In genomic region chr14:101965796-101966718, GRCh38 we compare ENCODE assay signal across 8 cellular contexts. TPM values are rescaled to one million over a fixed set of nuclear protein-coding genes. Genes with fewer than 3 reads are reported as not detected.
A peak's percentile ranks its signal among the peaks of the same experiment; 100 is the strongest.
DNase-seq lines count a peak whose midpoint lies in the region; ATAC-seq, FAIRE-seq and TF ChIP-seq lines count a peak whose summit lies in the region.

No MANE protein-coding gene starts in this region.

- H3K4me1 ChIP-seq in Panc1 (ENCODE audit: control insufficient read depth, insufficient read depth, low read length) (peaks cover 21% of the 10 kb centered on the region), trophoblast cell (ENCODE audit: control insufficient read depth in 1 of 2, insufficient read depth in 2 of 2, low read length in 2 of 2) (peaks cover 3 to 15% of the 10 kb centered on the region in 2 experiments)

- no peak for TF ChIP-seq POLR2A in GM12892 (IDR thresholded peaks at IDR 0.05; ENCODE audit: low read depth, low read length)

- peak overlapping the region; percentile 76 for H3K4me2 ChIP-seq in trophoblast cell (ENCODE audit: low read length)

- POLR2A ChIA-PET in Panc1 (lab: Charles Lee) = interaction anchor here (0.7 kb wide), 1 partner anchor 105 kb away, joined by 5 read pairs; no protein-coding TSS in a partner anchor

- H2BK5ac ChIP-seq in trophoblast cell (ENCODE audit: low read depth, low read length, poor library complexity) = no peak overlapping the region

- H3K79me1 ChIP-seq in trophoblast cell (ENCODE audit: low read length) = peaks cover 7% of the 10 kb centered on the region

- H3K9ac ChIP-seq in trophoblast cell (ENCODE audit: low read length) = peak overlapping the region; percentile 64

- DNase-seq in GM12892 (ENCODE audit: insufficient read length) (no peak), Panc1 (ENCODE audit: low read depth, low spot score) (no peak), epithelial cell of prostate (ENCODE audit: low read depth, low spot score) (no peak), trophoblast cell (no peak), SIG-M5 (lab: John Stamatoyannopoulos, UW) (no peak)
- DNase-seq in stimulated activated CD4-positive, alpha-beta T cell treated with anti-CD3 and anti-CD28 coated beads, Interleukin-2, amount 100 ng/mL, for 48 hours = no peak

- H4K8ac ChIP-seq in trophoblast cell (ENCODE audit: low read depth, low read length) = no peak overlapping the region

- H3K4me3 ChIP-seq in Panc1 (ENCODE audit: low read depth in 2 of 2, low read length in 2 of 2) = peak overlapping the region; percentile 87
- H3K4me3 ChIP-seq in trophoblast cell (ENCODE audit: low read depth, low read length) = peak overlapping the region; percentile 55

- FAIRE-seq in GM12892 (lab: Jason Lieb, UNC) = peak; percentile 21

- TSS peak; percentile 62 for BruUV-seq in Panc1 (replicated peaks; lab: Mats Ljungman, UMichigan)

- CTCF ChIA-PET in Panc1 (lab: Charles Lee) = interaction anchor here (0.7 kb wide), 1 partner anchor 195 kb away, joined by 3 read pairs; no protein-coding TSS in a partner anchor

- no peak overlapping the region for H4K91ac ChIP-seq in trophoblast cell (ENCODE audit: low read depth, low read length)

- ATAC-seq in Panc1 (no peak), esophagus mucosa (no peak), GM21515 (IDR thresholded peaks at IDR 0.05; ENCODE audit: unreplicated experiment) (no peak)

- no peak for TF ChIP-seq CTCF in Panc1 (IDR thresholded peaks at IDR 0.05)

- H2BK12ac ChIP-seq in trophoblast cell (ENCODE audit: low read length) = no peak overlapping the region

- in situ Hi-C loops in Panc1 (cut with HindIII; ENCODE audit: low pct_unique_long_range_greater_than_20kb, low sequenced_read_pairs) = no loop called here

- H3K23ac ChIP-seq in trophoblast cell (ENCODE audit: low read length) = no peak overlapping the region

- H2AFZ ChIP-seq in trophoblast cell (ENCODE audit: insufficient read depth, low read length, poor library complexity) = no peak overlapping the region

- peak overlapping the region; percentile 68 for H3K4ac ChIP-seq in trophoblast cell (ENCODE audit: low read depth, low read length)

- H3K79me2 ChIP-seq in trophoblast cell (ENCODE audit: control insufficient read depth, insufficient read depth, low read length, poor library complexity) = peaks cover 18% of the 10 kb centered on the region

- H3K27ac ChIP-seq in Panc1 (ENCODE audit: low read length) (peak overlapping the region; percentile 86), epithelial cell of prostate (peak overlapping the region; percentile 78), trophoblast cell (ENCODE audit: low read depth, low read length) (no peak overlapping the region)

- no peaks in the 10 kb centered on the region for H3K9me3 ChIP-seq in Panc1 (ENCODE audit: control insufficient read depth, insufficient read depth, low read depth, low read length)
- H3K9me3 ChIP-seq in trophoblast cell (ENCODE audit: insufficient read depth, low read depth, low read length) = no peaks in the 10 kb centered on the region

- H3K36me3 ChIP-seq in Panc1 (ENCODE audit: control insufficient read depth, insufficient read depth, low read length) (no peaks in the 10 kb centered on the region; the same call in 1 of the 2 replicates), trophoblast cell (ENCODE audit: control insufficient read depth in 1 of 2, insufficient read depth in 2 of 2, low read length in 2 of 2) (peaks cover 4 to 10% of the 10 kb centered on the region in 2 experiments)

- H3K14ac ChIP-seq in trophoblast cell (ENCODE audit: low read length) = no peak overlapping the region

- H3K27me3 ChIP-seq in Panc1 (ENCODE audit: control insufficient read depth, insufficient read depth, low read length) (no peaks in the 10 kb centered on the region), trophoblast cell (ENCODE audit: insufficient read depth, low read length) (no peaks in the 10 kb centered on the region)

- no peak overlapping the region for H2AK5ac ChIP-seq in trophoblast cell (ENCODE audit: low read length)

- no peak overlapping the region for H4K12ac ChIP-seq in trophoblast cell (ENCODE audit: low read depth, low read length)

- no peak overlapping the region for H2BK120ac ChIP-seq in trophoblast cell (ENCODE audit: insufficient read depth, low read length, poor library complexity)

- intact Hi-C loops in Panc1 (cut with micrococcal nuclease; ENCODE audit: unreplicated experiment) = loop anchor here (10.0 kb wide), 1 partner anchor 349 kb away; the partner anchor contains the start of gene ZNF839

- H3K18ac ChIP-seq in trophoblast cell (ENCODE audit: low read length) = no peak overlapping the region

- no CpG with 5 or more reads among the region's 5 CpGs for WGBS in trophoblast cell (ENCODE audit: extremely low coverage, insufficient coverage, insufficient read length)

RNA-seq across cellular contexts. Expression of gene DYNC1H1, which starts 1.7 kb away (rescaled TPM):
- 83.7 TPM for polyA plus RNA-seq in GM12892 (2012; ENCODE audit: missing spikeins)
- 382 TPM for total RNA-seq in Panc1 (2021; ENCODE audit: unreplicated experiment)
- 353 TPM for polyA plus RNA-seq in Panc1 (2012; ENCODE audit: insufficient read length)
- polyA plus RNA-seq in trophoblast cell (2013) = 105 and 109 TPM in 2 replicates
- total RNA-seq in esophagus mucosa = 250 TPM
